ENCODE assay signal across 13 cellular contexts in genomic region chr6:113927001-113927400, GRCh38.
"Had no signal": no experiment of that assay in that cellular context is flagged by ENCODE, and none has a peak within 500 bp of the region (broad histone marks: within the 10 kb centered on the region; RNA-seq: fewer than 3 reads in every experiment).

No MANE protein-coding gene starts in this region.

- DNase-seq: activated CD4-positive, alpha-beta T cell treated with anti-CD3 and anti-CD28 coated beads for 1 hour; activated CD4-positive, alpha-beta T cell treated with anti-CD3 and anti-CD28 coated beads, Interleukin-2, amount 50 U/mL, for 48 hours; activated naive CD4-positive, alpha-beta T cell treated with anti-CD3 and anti-CD28 coated beads for 36 hours; left ventricle myocardium superior; mesendoderm; natural killer cell; right lobe of liver; stimulated activated CD4-positive, alpha-beta T cell treated with anti-CD3 and anti-CD28 coated beads, Interleukin-4, amount 100 ng/mL, for 4 hours; stimulated activated naive CD8-positive, alpha-beta T cell treated with anti-CD3 and anti-CD28 coated beads, Interleukin-15, Interleukin-2, amounts not matched to agents 100 U/mL and 50 U/mL, for 24 hours; T-cell; T1000; transverse colon had no signal

- H3K27ac Mint-ChIP-seq: activated naive CD4-positive, alpha-beta T cell treated with anti-CD3 and anti-CD28 coated beads for 36 hours; activated T-helper 2 cell treated with anti-CD3 and anti-CD28 coated beads, Interferon-gamma antibody, Interleukin-2, Interleukin-4, amounts not matched to agents 10 μg/mL and 5 μg/mL and 100 μg/mL, durations not matched to agents 14 hours and 24 hours and 36 hours; natural killer cell; T-cell had no signal

- H3K4me1 Mint-ChIP-seq: natural killer cell, T-cell had no signal

- ATAC-seq: left ventricle myocardium superior; natural killer cell; stimulated activated naive CD8-positive, alpha-beta T cell treated with anti-CD3 and anti-CD28 coated beads, Interleukin-15, Interleukin-2, amounts not matched to agents 100 U/mL and 50 U/mL, for 24 hours; T-cell had no signal

- H3K4me3 Mint-ChIP-seq: activated naive CD4-positive, alpha-beta T cell treated with anti-CD3 and anti-CD28 coated beads for 36 hours; natural killer cell; T-cell had no signal
